Comparison of ENCODE assay signal across 14 cellular contexts in the genomic region with DNA sequence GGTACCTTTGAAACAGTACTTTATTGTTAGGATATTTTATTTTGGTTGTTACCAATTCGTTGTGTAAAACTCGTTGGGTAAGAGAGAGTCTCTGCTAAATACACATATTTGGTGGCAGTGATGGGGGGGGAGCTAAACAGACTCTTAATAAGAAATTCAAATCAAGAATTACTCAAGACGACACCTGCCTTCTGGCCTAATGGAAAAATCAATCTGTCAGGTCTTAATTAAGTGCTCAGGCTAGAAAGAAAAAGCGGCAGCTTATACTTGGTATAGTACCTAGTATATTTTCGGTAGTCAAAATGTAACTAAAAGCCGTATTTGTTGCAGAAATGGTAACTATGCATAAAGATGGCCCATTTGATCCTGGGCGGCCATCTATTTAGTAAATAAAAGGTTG. TPM values are rescaled to one million over a fixed set of nuclear protein-coding genes. Genes with fewer than 3 reads are reported as not detected.
DNase-seq lines count a peak whose midpoint lies in the region; ATAC-seq and TF ChIP-seq lines count a peak whose summit lies in the region.
"Had no signal": no experiment of that assay in that cellular context is flagged by ENCODE, and none has a peak within 500 bp of the region (broad histone marks: within the 10 kb centered on the region; RNA-seq: fewer than 3 reads in every experiment).

No MANE protein-coding gene starts in this region.

- ATAC-seq in activated B cell treated with CpG ODN at 0.5 μM for 24 hours (ENCODE audit: low read depth) = no peak
- no peak for ATAC-seq in stimulated activated naive B cell treated with anti-CD40 and anti-IgM and Interleukin-4, amounts not matched to agents 10 μg/mL and 1 μg/mL and 100 μg/mL, for 72 hours (replicated peaks)
- ATAC-seq in activated CD8-positive, alpha-beta memory T cell treated with anti-CD3 and anti-CD28 coated beads, Interleukin-2, amount 10 ng/mL, durations not matched to agents 7 days and 5 days = no peak

- DNase-seq in NCI-H82 (lab: John Stamatoyannopoulos, UW) = peak; percentile 6
- DNase-seq in NCI-H82 treated with DMSO at 0.1 percent for 48 hours (lab: John Stamatoyannopoulos, UW; ENCODE audit: unreplicated experiment) = no peak
- DNase-seq in NAMALWA (ENCODE audit: low spot score) = peak; percentile 74
- DNase-seq in activated B cell treated with CpG ODN at 0.5 μM for 24 hours = no peak
- DNase-seq in stimulated activated naive B cell treated with anti-CD40 and anti-IgM and Interleukin-4, amounts not matched to agents 10 μg/mL and 1 μg/mL and 100 μg/mL, for 72 hours = no peak
- no peak for DNase-seq in midbrain (lab: John Stamatoyannopoulos, UW)
- no peak for DNase-seq in activated CD8-positive, alpha-beta memory T cell treated with anti-CD3 and anti-CD28 coated beads, Interleukin-2, amount 10 ng/mL, durations not matched to agents 7 days and 5 days
- DNase-seq in A172 (ENCODE audit: low spot score) = no peak
- DNase-seq: BE2C; CD4-positive, alpha-beta memory T cell; DND-41; GF-D8; GOT3; H9 had no signal

- H3K27ac Mint-ChIP-seq in activated B cell treated with CpG ODN at 0.5 μM for 24 hours = peak overlapping the region; percentile 10
- peak overlapping the region; percentile 91 for H3K27ac Mint-ChIP-seq in stimulated activated naive B cell treated with anti-CD40 and anti-IgM and Interleukin-4, amounts not matched to agents 10 μg/mL and 1 μg/mL and 100 μg/mL, for 72 hours
- no peak overlapping the region for H3K27ac Mint-ChIP-seq in activated CD8-positive, alpha-beta memory T cell treated with anti-CD3 and anti-CD28 coated beads, Interleukin-2, amount 10 ng/mL, durations not matched to agents 7 days and 5 days
- H3K27ac Mint-ChIP-seq: H9 had no signal

- TF ChIP-seq CTCF in activated B cell treated with CpG ODN at 0.5 μM for 24 hours (IDR thresholded peaks at IDR 0.05) = no peak

- POLR2A ChIA-PET in activated B cell treated with CpG ODN at 0.5 μM for 24 hours (lab: Charles Lee) = interaction anchor here (0.5 to 2.6 kb wide), 3 partner anchors 8 to 17 kb away, joined by 3 to 21 read pairs (median 3); a partner anchor contains a TSS

- CTCF ChIA-PET in activated B cell treated with CpG ODN at 0.5 μM for 24 hours (lab: Charles Lee) = no interaction called here
- CTCF ChIA-PET in activated CD8-positive, alpha-beta memory T cell treated with anti-CD3 and anti-CD28 coated beads, Interleukin-2, amount 10 ng/mL, durations not matched to agents 7 days and 5 days (lab: Charles Lee) = no interaction called here

- intact Hi-C loops in activated B cell treated with CpG ODN at 0.5 μM for 24 hours (cut with micrococcal nuclease) = no loop called here

- H3K9me3 Mint-ChIP-seq in activated B cell treated with CpG ODN at 0.5 μM for 24 hours = no peaks in the 10 kb centered on the region
- H3K9me3 Mint-ChIP-seq in stimulated activated naive B cell treated with anti-CD40 and anti-IgM and Interleukin-4, amounts not matched to agents 10 μg/mL and 1 μg/mL and 100 μg/mL, for 72 hours = no peaks in the 10 kb centered on the region
- no peaks in the 10 kb centered on the region for H3K9me3 Mint-ChIP-seq in activated CD8-positive, alpha-beta memory T cell treated with anti-CD3 and anti-CD28 coated beads, Interleukin-2, amount 10 ng/mL, durations not matched to agents 7 days and 5 days (ENCODE audit: low read depth)
- H3K9me3 Mint-ChIP-seq: CD4-positive, alpha-beta memory T cell; H9 had no signal

- H3K27me3 Mint-ChIP-seq in activated B cell treated with CpG ODN at 0.5 μM for 24 hours = peaks cover 6% of the 10 kb centered on the region
- H3K27me3 Mint-ChIP-seq in stimulated activated naive B cell treated with anti-CD40 and anti-IgM and Interleukin-4, amounts not matched to agents 10 μg/mL and 1 μg/mL and 100 μg/mL, for 72 hours = no peaks in the 10 kb centered on the region
- H3K27me3 Mint-ChIP-seq in activated CD8-positive, alpha-beta memory T cell treated with anti-CD3 and anti-CD28 coated beads, Interleukin-2, amount 10 ng/mL, durations not matched to agents 7 days and 5 days = no peaks in the 10 kb centered on the region
- H3K27me3 Mint-ChIP-seq: CD4-positive, alpha-beta memory T cell had no signal

- H3K36me3 Mint-ChIP-seq in activated B cell treated with CpG ODN at 0.5 μM for 24 hours (ENCODE audit: low read depth) = peaks cover 19% of the 10 kb centered on the region
- peaks cover 31 to 56% of the 10 kb centered on the region in 2 donors for H3K36me3 Mint-ChIP-seq in stimulated activated naive B cell treated with anti-CD40 and anti-IgM and Interleukin-4, amounts not matched to agents 10 μg/mL and 1 μg/mL and 100 μg/mL, for 72 hours
- H3K36me3 Mint-ChIP-seq in activated CD8-positive, alpha-beta memory T cell treated with anti-CD3 and anti-CD28 coated beads, Interleukin-2, amount 10 ng/mL, durations not matched to agents 7 days and 5 days = peaks cover 1% of the 10 kb centered on the region

- H3K4me3 Mint-ChIP-seq in activated B cell treated with CpG ODN at 0.5 μM for 24 hours = no peak overlapping the region
- no peak overlapping the region for H3K4me3 Mint-ChIP-seq in stimulated activated naive B cell treated with anti-CD40 and anti-IgM and Interleukin-4, amounts not matched to agents 10 μg/mL and 1 μg/mL and 100 μg/mL, for 72 hours
- no peak overlapping the region for H3K4me3 Mint-ChIP-seq in activated CD8-positive, alpha-beta memory T cell treated with anti-CD3 and anti-CD28 coated beads, Interleukin-2, amount 10 ng/mL, durations not matched to agents 7 days and 5 days
- H3K4me3 Mint-ChIP-seq: CD4-positive, alpha-beta memory T cell; H9 had no signal

- peaks cover 74% of the 10 kb centered on the region for H3K4me1 Mint-ChIP-seq in activated B cell treated with CpG ODN at 0.5 μM for 24 hours
- peaks cover 52 to 87% of the 10 kb centered on the region in 2 donors for H3K4me1 Mint-ChIP-seq in stimulated activated naive B cell treated with anti-CD40 and anti-IgM and Interleukin-4, amounts not matched to agents 10 μg/mL and 1 μg/mL and 100 μg/mL, for 72 hours
- H3K4me1 Mint-ChIP-seq in activated CD8-positive, alpha-beta memory T cell treated with anti-CD3 and anti-CD28 coated beads, Interleukin-2, amount 10 ng/mL, durations not matched to agents 7 days and 5 days = peaks cover 6% of the 10 kb centered on the region

RNA-seq across cellular contexts. Expression of a gene that starts 18.2 kb away (rescaled TPM):
- 491 and 563 TPM in 2 replicates for total RNA-seq in activated B cell treated with CpG ODN at 0.5 μM for 24 hours
- 10 to 100 TPM; 66.3 to 68.8 TPM for total RNA-seq in activated CD8-positive, alpha-beta memory T cell treated with anti-CD3 and anti-CD28 coated beads, Interleukin-2, amount 10 ng/mL, durations not matched to agents 7 days and 5 days
- total RNA-seq in A172 (2014; rRNA removed; shearing (Covaris generic)) = 10.3 and 16.1 TPM in 2 replicates

Comparison
In these comparisons a context has a peak if more than half of its experiments do, and no peak if none do; other contexts are left out.
1. DNase-seq: peak in NCI-H82 (single experiment) and NAMALWA (single experiment); none in NCI-H82 treated with DMSO at 0.1 percent for 48 hours (single experiment), activated B cell treated with CpG ODN at 0.5 μM for 24 hours (single experiment), stimulated activated naive B cell treated with anti-CD40 and anti-IgM and Interleukin-4, amounts not matched to agents 10 μg/mL and 1 μg/mL and 100 μg/mL, for 72 hours (single experiment), midbrain (single experiment), activated CD8-positive, alpha-beta memory T cell treated with anti-CD3 and anti-CD28 coated beads, Interleukin-2, amount 10 ng/mL, durations not matched to agents 7 days and 5 days (single experiment) and A172 (single experiment).